In genomic region chr19:55488986-55489710, GRCh38 we compare ENCODE assay signal across 1 cellular context.
TF ChIP-seq lines count a peak whose summit lies in the region.

No MANE protein-coding gene starts in this region.

TF ChIP-seq in GM23338, 12 proteins besides CTCF, POLR2A, EP300 and RAD21 (continued from another document):
- TF ChIP-seq, protein P1, sequence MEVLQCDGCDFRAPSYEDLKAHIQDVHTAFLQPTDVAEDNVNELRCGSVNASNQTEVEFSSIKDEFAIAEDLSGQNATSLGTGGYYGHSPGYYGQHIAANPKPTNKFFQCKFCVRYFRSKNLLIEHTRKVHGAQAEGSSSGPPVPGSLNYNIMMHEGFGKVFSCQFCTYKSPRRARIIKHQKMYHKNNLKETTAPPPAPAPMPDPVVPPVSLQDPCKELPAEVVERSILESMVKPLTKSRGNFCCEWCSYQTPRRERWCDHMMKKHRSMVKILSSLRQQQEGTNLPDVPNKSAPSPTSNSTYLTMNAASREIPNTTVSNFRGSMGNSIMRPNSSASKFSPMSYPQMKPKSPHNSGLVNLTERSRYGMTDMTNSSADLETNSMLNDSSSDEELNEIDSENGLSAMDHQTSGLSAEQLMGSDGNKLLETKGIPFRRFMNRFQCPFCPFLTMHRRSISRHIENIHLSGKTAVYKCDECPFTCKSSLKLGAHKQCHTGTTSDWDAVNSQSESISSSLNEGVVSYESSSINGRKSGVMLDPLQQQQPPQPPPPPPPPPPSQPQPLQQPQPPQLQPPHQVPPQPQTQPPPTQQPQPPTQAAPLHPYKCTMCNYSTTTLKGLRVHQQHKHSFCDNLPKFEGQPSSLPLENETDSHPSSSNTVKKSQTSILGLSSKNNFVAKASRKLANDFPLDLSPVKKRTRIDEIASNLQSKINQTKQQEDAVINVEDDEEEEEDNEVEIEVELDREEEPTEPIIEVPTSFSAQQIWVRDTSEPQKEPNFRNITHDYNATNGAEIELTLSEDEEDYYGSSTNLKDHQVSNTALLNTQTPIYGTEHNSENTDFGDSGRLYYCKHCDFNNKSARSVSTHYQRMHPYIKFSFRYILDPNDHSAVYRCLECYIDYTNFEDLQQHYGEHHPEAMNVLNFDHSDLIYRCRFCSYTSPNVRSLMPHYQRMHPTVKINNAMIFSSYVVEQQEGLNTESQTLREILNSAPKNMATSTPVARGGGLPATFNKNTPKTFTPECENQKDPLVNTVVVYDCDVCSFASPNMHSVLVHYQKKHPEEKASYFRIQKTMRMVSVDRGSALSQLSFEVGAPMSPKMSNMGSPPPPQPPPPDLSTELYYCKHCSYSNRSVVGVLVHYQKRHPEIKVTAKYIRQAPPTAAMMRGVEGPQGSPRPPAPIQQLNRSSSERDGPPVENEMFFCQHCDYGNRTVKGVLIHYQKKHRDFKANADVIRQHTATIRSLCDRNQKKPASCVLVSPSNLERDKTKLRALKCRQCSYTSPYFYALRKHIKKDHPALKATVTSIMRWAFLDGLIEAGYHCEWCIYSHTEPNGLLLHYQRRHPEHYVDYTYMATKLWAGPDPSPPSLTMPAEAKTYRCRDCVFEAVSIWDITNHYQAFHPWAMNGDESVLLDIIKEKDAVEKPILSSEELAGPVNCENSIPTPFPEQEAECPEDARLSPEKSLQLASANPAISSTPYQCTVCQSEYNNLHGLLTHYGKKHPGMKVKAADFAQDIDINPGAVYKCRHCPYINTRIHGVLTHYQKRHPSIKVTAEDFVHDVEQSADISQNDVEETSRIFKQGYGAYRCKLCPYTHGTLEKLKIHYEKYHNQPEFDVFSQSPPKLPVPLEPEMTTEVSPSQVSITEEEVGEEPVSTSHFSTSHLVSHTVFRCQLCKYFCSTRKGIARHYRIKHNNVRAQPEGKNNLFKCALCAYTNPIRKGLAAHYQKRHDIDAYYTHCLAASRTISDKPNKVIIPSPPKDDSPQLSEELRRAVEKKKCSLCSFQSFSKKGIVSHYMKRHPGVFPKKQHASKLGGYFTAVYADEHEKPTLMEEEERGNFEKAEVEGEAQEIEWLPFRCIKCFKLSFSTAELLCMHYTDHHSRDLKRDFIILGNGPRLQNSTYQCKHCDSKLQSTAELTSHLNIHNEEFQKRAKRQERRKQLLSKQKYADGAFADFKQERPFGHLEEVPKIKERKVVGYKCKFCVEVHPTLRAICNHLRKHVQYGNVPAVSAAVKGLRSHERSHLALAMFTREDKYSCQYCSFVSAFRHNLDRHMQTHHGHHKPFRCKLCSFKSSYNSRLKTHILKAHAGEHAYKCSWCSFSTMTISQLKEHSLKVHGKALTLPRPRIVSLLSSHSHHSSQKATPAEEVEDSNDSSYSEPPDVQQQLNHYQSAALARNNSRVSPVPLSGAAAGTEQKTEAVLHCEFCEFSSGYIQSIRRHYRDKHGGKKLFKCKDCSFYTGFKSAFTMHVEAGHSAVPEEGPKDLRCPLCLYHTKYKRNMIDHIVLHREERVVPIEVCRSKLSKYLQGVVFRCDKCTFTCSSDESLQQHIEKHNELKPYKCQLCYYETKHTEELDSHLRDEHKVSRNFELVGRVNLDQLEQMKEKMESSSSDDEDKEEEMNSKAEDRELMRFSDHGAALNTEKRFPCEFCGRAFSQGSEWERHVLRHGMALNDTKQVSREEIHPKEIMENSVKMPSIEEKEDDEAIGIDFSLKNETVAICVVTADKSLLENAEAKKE (CRISPR knock-in tag; IDR thresholded peaks at IDR 0.05): no peak
- no peak for TF ChIP-seq CREB1 (CRISPR knock-in tag; IDR thresholded peaks at IDR 0.05; ENCODE audit: low read depth)
- no peak for TF ChIP-seq EZH2phosphoT487 (IDR thresholded peaks at IDR 0.05; ENCODE audit: unreplicated experiment)
- TF ChIP-seq EZH2 (IDR thresholded peaks at IDR 0.05; ENCODE audit: low read depth, unreplicated experiment): no peak
- TF ChIP-seq REST (IDR thresholded peaks at IDR 0.05; ENCODE audit: unreplicated experiment): no peak
